Comparison of ENCODE assay signal across 12 cellular contexts in the genomic region with DNA sequence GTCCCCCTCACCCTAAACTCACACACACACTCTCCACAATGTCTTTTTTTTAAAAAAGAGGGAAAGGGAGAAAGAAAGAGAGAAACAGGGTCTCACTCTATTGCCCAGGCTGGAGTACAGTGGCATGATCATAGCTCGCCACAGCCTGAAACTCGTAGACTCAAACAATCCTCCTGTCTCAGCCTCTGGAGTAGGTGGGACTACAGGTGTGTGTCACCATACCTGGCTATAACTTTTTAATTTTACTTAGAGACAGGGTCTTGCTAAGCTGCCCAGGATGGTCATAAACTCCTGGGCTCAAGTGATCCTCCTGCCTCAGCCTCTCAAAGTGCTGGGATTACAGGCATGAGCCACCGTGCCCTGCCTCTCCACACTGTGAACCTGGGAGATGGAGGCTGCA. TPM values are rescaled to one million over a fixed set of nuclear protein-coding genes. Genes with fewer than 3 reads are reported as not detected.
DNase-seq lines count a peak whose midpoint lies in the region; ATAC-seq, FAIRE-seq and TF ChIP-seq lines count a peak whose summit lies in the region.
"Had no signal": no experiment of that assay in that cellular context is flagged by ENCODE, and none has a peak within 500 bp of the region (broad histone marks: within the 10 kb centered on the region; RNA-seq: fewer than 3 reads in every experiment).

No MANE protein-coding gene starts in this region.

- peak overlapping the region; percentile 65 for H3K27ac ChIP-seq in left ventricle myocardium inferior (replicated peaks)
- H3K27ac ChIP-seq: C4-2B had no signal

- FAIRE-seq in GM12891 (lab: Jason Lieb, UNC): no peak
- FAIRE-seq: HTR-8/SVneo had no signal

- no peaks in the 10 kb centered on the region for H3K36me3 ChIP-seq in left ventricle myocardium inferior

- intact Hi-C loops in left ventricle myocardium inferior (cut with micrococcal nuclease): no loop called here
- intact Hi-C loops in left ventricle myocardium superior (cut with micrococcal nuclease): no loop called here

- TF ChIP-seq CTCF in left ventricle myocardium inferior (IDR thresholded peaks at IDR 0.05; ENCODE audit: borderline replicate concordance) (no peak), chondrocyte (IDR thresholded peaks at IDR 0.05) (no peak), nephron (IDR thresholded peaks at IDR 0.05; ENCODE audit: unreplicated experiment in 3 of 3) (no peak)

- no peak for TF ChIP-seq POLR2A in GM12891 (IDR thresholded peaks at IDR 0.05; ENCODE audit: low read depth, low read length)

- H3K27ac Mint-ChIP-seq in chondrocyte (ENCODE audit: unreplicated experiment) (peak overlapping the region; percentile 95), nephron (peak overlapping the region; percentile 72 to 98 (median 81))

- DNase-seq in left ventricle myocardium inferior (no peak), left ventricle myocardium superior (no peak), chondrocyte (ENCODE audit: low spot score) (no peak), GM12891 (ENCODE audit: insufficient read length, low spot score) (no peak), NCI-H1105 (lab: John Stamatoyannopoulos, UW) (no peak)
- DNase-seq: cerebellar nuclear complex; stimulated activated CD4-positive, alpha-beta T cell treated with anti-CD3 and anti-CD28 coated beads, Interleukin-4, amount 100 ng/mL, for 1 hour had no signal

- no peaks in the 10 kb centered on the region for H3K27me3 ChIP-seq in left ventricle myocardium inferior (ENCODE audit: low read depth)

- H3K9me3 Mint-ChIP-seq in chondrocyte (ENCODE audit: low read depth) (no peaks in the 10 kb centered on the region), nephron (peaks cover 2% of the 10 kb centered on the region)

- no peaks in the 10 kb centered on the region for H3K27me3 Mint-ChIP-seq in chondrocyte (ENCODE audit: low read depth)
- no peaks in the 10 kb centered on the region for H3K27me3 Mint-ChIP-seq in nephron (ENCODE audit: low read depth)

- H3K4me3 Mint-ChIP-seq in chondrocyte (ENCODE audit: unreplicated experiment): no peak overlapping the region
- H3K4me3 Mint-ChIP-seq in nephron: no peak overlapping the region

- ATAC-seq in left ventricle myocardium superior (no peak), HG03095 (IDR thresholded peaks at IDR 0.05; ENCODE audit: unreplicated experiment) (no peak), HG03342 (IDR thresholded peaks at IDR 0.05; ENCODE audit: unreplicated experiment) (no peak)

- H3K36me3 Mint-ChIP-seq in chondrocyte (ENCODE audit: low read depth): peaks cover 6% of the 10 kb centered on the region
- peaks cover 16% of the 10 kb centered on the region for H3K36me3 Mint-ChIP-seq in nephron (ENCODE audit: low read depth)

- no peak overlapping the region for H3K4me3 ChIP-seq in left ventricle myocardium inferior

- no peaks in the 10 kb centered on the region for H3K9me3 ChIP-seq in left ventricle myocardium inferior (replicated peaks)

- H3K4me1 Mint-ChIP-seq in chondrocyte (ENCODE audit: low read depth) (peaks cover 38% of the 10 kb centered on the region), nephron (peaks cover 49% of the 10 kb centered on the region)

- H3K4me1 ChIP-seq in left ventricle myocardium inferior: peaks cover 58% of the 10 kb centered on the region

TF ChIP-seq in GM12891, 5 proteins besides CTCF, POLR2A, EP300 and RAD21:
- TF ChIP-seq PAX5 (IDR thresholded peaks at IDR 0.05; ENCODE audit: insufficient read depth, low read length, severe bottlenecking): no peak
- TF ChIP-seq POU2F2 (IDR thresholded peaks at IDR 0.05; ENCODE audit: low read depth, low read length): no peak
- TF ChIP-seq SPI1 (IDR thresholded peaks at IDR 0.05; ENCODE audit: low read depth, low read length): no peak
- no peak for TF ChIP-seq POLR2AphosphoS5 (IDR thresholded peaks at IDR 0.05; ENCODE audit: low read depth, low read length)
- TF ChIP-seq TAF1 (IDR thresholded peaks at IDR 0.05; ENCODE audit: low read depth, low read length): no peak

RNA-seq across cellular contexts. Expression of a gene that starts 24.9 kb away (rescaled TPM):
- 55.6 TPM for total RNA-seq in left ventricle myocardium inferior
- total RNA-seq in left ventricle myocardium superior: 70.8 TPM
- 74.5 to 91.9 TPM (median 90.0 TPM) in 3 replicates for total RNA-seq in chondrocyte
- 159 TPM for polyA plus RNA-seq in GM12891 (2012; ENCODE audit: low read depth, missing spikeins)
